28 cellular contexts compared by ENCODE assay signal in the genomic region with DNA sequence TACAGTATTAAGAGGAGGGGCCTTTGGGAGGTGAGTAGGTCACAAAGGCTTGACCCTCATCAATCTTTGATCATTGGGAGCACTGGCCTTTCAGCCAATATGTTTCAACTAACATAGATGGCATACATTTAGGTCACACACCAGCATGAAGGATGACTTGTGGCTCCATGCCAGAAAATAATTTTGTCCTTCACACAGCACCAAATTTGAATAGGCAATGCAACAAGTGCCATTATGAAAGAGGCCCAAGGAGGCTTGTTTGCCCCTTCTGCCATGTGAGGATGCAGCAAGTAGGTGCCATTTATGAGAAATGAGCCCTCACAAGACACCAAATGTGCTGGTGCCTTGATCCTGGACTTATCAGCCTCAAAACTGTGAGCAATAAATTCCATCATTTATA.
"Had no signal": no experiment of that assay in that cellular context is flagged by ENCODE, and none has a peak within 500 bp of the region (broad histone marks: within the 10 kb centered on the region; RNA-seq: fewer than 3 reads in every experiment).

No MANE protein-coding gene starts in this region.

- DNase-seq: activated B cell treated with CpG ODN at 0.5 μM for 24 hours; activated CD4-positive, alpha-beta T cell treated with anti-CD3 and anti-CD28 coated beads for 4 hours; activated CD4-positive, alpha-beta T cell treated with anti-CD3 and anti-CD28 coated beads, Interleukin-2, amount 50 U/mL, for 1 hour; activated CD4-positive, alpha-beta T cell treated with anti-CD3 and anti-CD28 coated beads, Interleukin-2, amount 50 U/mL, for 48 hours; activated CD4-positive, CD25-positive, alpha-beta regulatory T cell treated with anti-CD3 and anti-CD28 coated beads, Interleukin-2, amount 50 U/mL, for 72 hours; activated CD8-positive, alpha-beta memory T cell treated with anti-CD3 and anti-CD28 coated beads for 24 hours; activated CD8-positive, alpha-beta T cell treated with anti-CD3 and anti-CD28 coated beads for 36 hours; activated effector memory CD4-positive, alpha-beta T cell treated with Interleukin-2 at 50 U/mL for 16 hours; activated gamma-delta T cell treated with Interleukin-2 at 50 U/mL for 16 hours; activated naive CD4-positive, alpha-beta T cell treated with anti-CD3 and anti-CD28 coated beads, Interleukin-2, amount 50 U/mL, for 16 hours; activated naive CD4-positive, alpha-beta T cell treated with Interleukin-2 at 50 U/mL for 16 hours; activated T-cell treated with anti-CD3 and anti-CD28 coated beads, Interleukin-2, amount 50 U/mL, for 4 hours; amniotic stem cell; anterior cingulate cortex; brain microvascular endothelial cell; cortex of kidney; dermis blood vessel endothelial cell; effector CD4-positive, alpha-beta T cell; effector memory CD8-positive, alpha-beta T cell; erythroblast; foreskin keratinocyte; gastrocnemius medialis; glutamatergic neuron; heart left ventricle; hypothalamus; T1000; WERI-Rb-1 had no signal

- H3K4me3 ChIP-seq: esophagus muscularis mucosa, gastrocnemius medialis, heart left ventricle had no signal

- H3K4me1 ChIP-seq: esophagus muscularis mucosa, foreskin keratinocyte, gastrocnemius medialis, heart left ventricle had no signal

- H3K36me3 ChIP-seq: brain microvascular endothelial cell, esophagus muscularis mucosa, gastrocnemius medialis, heart left ventricle, WERI-Rb-1 had no signal

- H3K9me3 ChIP-seq: esophagus muscularis mucosa had no signal

- H3K27ac ChIP-seq: brain microvascular endothelial cell, esophagus muscularis mucosa, foreskin keratinocyte, gastrocnemius medialis, heart left ventricle, WERI-Rb-1 had no signal
